Comparison of ENCODE assay signal across 8 cellular contexts in genomic region chr9:128091144-128091543, GRCh38. TPM values are rescaled to one million over a fixed set of nuclear protein-coding genes. Genes with fewer than 3 reads are reported as not detected.
DNase-seq lines count a peak whose midpoint lies in the region; ATAC-seq and TF ChIP-seq lines count a peak whose summit lies in the region.

No MANE protein-coding gene starts in this region.

- TF ChIP-seq CTCF in lower leg skin (IDR thresholded peaks at IDR 0.05) (no peak), upper lobe of right lung (IDR thresholded peaks at IDR 0.05) (no peak)

- intact Hi-C loops in activated CD4-positive, alpha-beta T cell treated with anti-CD3 and anti-CD28 coated beads, Interleukin-2, amount 10 ng/mL, durations not matched to agents 24 days and 14 days (cut with micrococcal nuclease): no loop called here
- intact Hi-C loops in lower leg skin (cut with DNase I; ENCODE audit: low total_unique reads) (no loop called here), upper lobe of right lung (cut with DNase I) (no loop called here)

- peaks cover 49% of the 10 kb centered on the region for H3K4me1 Mint-ChIP-seq in activated CD4-positive, alpha-beta T cell treated with anti-CD3 and anti-CD28 coated beads, Interleukin-2, amount 10 ng/mL, durations not matched to agents 24 days and 14 days

- H3K4me3 ChIP-seq in lower leg skin (ENCODE audit: low read depth, poor library complexity, severe bottlenecking): no peak overlapping the region
- no peak overlapping the region for H3K4me3 ChIP-seq in upper lobe of right lung

- H3K27me3 ChIP-seq in upper lobe of right lung: no peaks in the 10 kb centered on the region

- H3K9me3 Mint-ChIP-seq in activated CD4-positive, alpha-beta T cell treated with anti-CD3 and anti-CD28 coated beads, Interleukin-2, amount 10 ng/mL, durations not matched to agents 24 days and 14 days: no peaks in the 10 kb centered on the region

- H3K4me3 Mint-ChIP-seq in activated CD4-positive, alpha-beta T cell treated with anti-CD3 and anti-CD28 coated beads, Interleukin-2, amount 10 ng/mL, durations not matched to agents 24 days and 14 days: no peak overlapping the region

- H3K4me1 ChIP-seq in upper lobe of right lung: peaks cover 61% of the 10 kb centered on the region

- no peaks in the 10 kb centered on the region for H3K9me3 ChIP-seq in upper lobe of right lung

- H3K27ac ChIP-seq in caudate nucleus (ENCODE audit: low read depth, low read length) (peak overlapping the region; percentile 92), upper lobe of right lung (no peak overlapping the region)

- DNase-seq in activated CD4-positive, alpha-beta T cell treated with anti-CD3 and anti-CD28 coated beads, Interleukin-2, amount 10 ng/mL, durations not matched to agents 24 days and 14 days: no peak
- no peak for DNase-seq in activated CD4-positive, alpha-beta T cell treated with anti-CD3 and anti-CD28 coated beads, Interleukin-2, amount 50 U/mL, for 48 hours
- peak in 60 of 61 donors; percentile 39 to 97 (median 83) for DNase-seq in caudate nucleus (lab: John Stamatoyannopoulos, UW)
- DNase-seq in lower leg skin (ENCODE audit: low spot score in 2 of 2): peak; percentile 55 to 91
- peak; percentile 67 for DNase-seq in upper lobe of right lung
- DNase-seq in NK-92 (lab: John Stamatoyannopoulos, UW; ENCODE audit: unreplicated experiment): no peak
- DNase-seq in D341Med (ENCODE audit: low spot score): no peak

- TF ChIP-seq POLR2A in lower leg skin (IDR thresholded peaks at IDR 0.05): no peak

- no peaks in the 10 kb centered on the region for H3K27me3 Mint-ChIP-seq in activated CD4-positive, alpha-beta T cell treated with anti-CD3 and anti-CD28 coated beads, Interleukin-2, amount 10 ng/mL, durations not matched to agents 24 days and 14 days

- ATAC-seq in upper lobe of right lung (no peak), HG02798 (IDR thresholded peaks at IDR 0.05; ENCODE audit: poor library complexity, unreplicated experiment) (no peak)

- WGBS in lower leg skin, 2 donors: 40 to 61% methylated on average over 13 of the region's 13 CpGs

- no peaks in the 10 kb centered on the region for H3K36me3 ChIP-seq in upper lobe of right lung

- H3K27ac Mint-ChIP-seq in activated CD4-positive, alpha-beta T cell treated with anti-CD3 and anti-CD28 coated beads, Interleukin-2, amount 10 ng/mL, durations not matched to agents 24 days and 14 days: peak overlapping the region; percentile 51

- H3K36me3 Mint-ChIP-seq in activated CD4-positive, alpha-beta T cell treated with anti-CD3 and anti-CD28 coated beads, Interleukin-2, amount 10 ng/mL, durations not matched to agents 24 days and 14 days (ENCODE audit: low read depth): peaks cover 7% of the 10 kb centered on the region

RNA-seq across cellular contexts. Expression of gene SLC25A25, which starts 23.1 kb away (rescaled TPM):
- total RNA-seq in activated CD4-positive, alpha-beta T cell treated with anti-CD3 and anti-CD28 coated beads, Interleukin-2, amount 10 ng/mL, durations not matched to agents 24 days and 14 days: 12.2 and 14.0 TPM in 2 replicates
- total RNA-seq in lower leg skin: 10 to 100 TPM; 26.4 to 40.3 (median 32.0) TPM
- 34.7 TPM for total RNA-seq in upper lobe of right lung

RNA-seq across cellular contexts. Expression of gene NAIF1, which starts 24.0 kb away (rescaled TPM):
- 9.6 and 11.1 TPM in 2 replicates for total RNA-seq in activated CD4-positive, alpha-beta T cell treated with anti-CD3 and anti-CD28 coated beads, Interleukin-2, amount 10 ng/mL, durations not matched to agents 24 days and 14 days
- total RNA-seq in lower leg skin: 10 to 100 TPM in 1 of 4 donors, 1 to 10 TPM in 3; 8.6 to 10.8 (median 9.6) TPM
- 11.8 TPM for total RNA-seq in upper lobe of right lung

RNA-seq across cellular contexts. Expression of gene PTGES2, which starts 36.4 kb away (rescaled TPM):
- 84.6 and 89.8 TPM in 2 replicates for total RNA-seq in activated CD4-positive, alpha-beta T cell treated with anti-CD3 and anti-CD28 coated beads, Interleukin-2, amount 10 ng/mL, durations not matched to agents 24 days and 14 days
- total RNA-seq in lower leg skin (10 to 100 TPM; 32.6 to 66.5 (median 56.3) TPM), upper lobe of right lung (35.1 TPM)

RNA-seq across cellular contexts. Expression of gene LCN2, which starts 58.1 kb away (rescaled TPM):
- not detected in 2 replicates for total RNA-seq in activated CD4-positive, alpha-beta T cell treated with anti-CD3 and anti-CD28 coated beads, Interleukin-2, amount 10 ng/mL, durations not matched to agents 24 days and 14 days
- 10 to 100 TPM in 2 of 4 donors, 1 to 10 TPM in 2; 3.7 to 33.8 (median 19.1) TPM for total RNA-seq in lower leg skin
- total RNA-seq in upper lobe of right lung: 14.3 TPM

Comparison
In these comparisons a context has a peak if more than half of its experiments do, and no peak if none do; other contexts are left out.
1. DNase-seq: peak in caudate nucleus (60 of 61), lower leg skin (2 of 2) and upper lobe of right lung (single experiment); none in activated CD4-positive, alpha-beta T cell treated with anti-CD3 and anti-CD28 coated beads, Interleukin-2, amount 10 ng/mL, durations not matched to agents 24 days and 14 days (single experiment), activated CD4-positive, alpha-beta T cell treated with anti-CD3 and anti-CD28 coated beads, Interleukin-2, amount 50 U/mL, for 48 hours (0 of 2), NK-92 (single experiment) and D341Med (single experiment).